ENCODE assay signal across 8 cellular contexts in the genomic region with DNA sequence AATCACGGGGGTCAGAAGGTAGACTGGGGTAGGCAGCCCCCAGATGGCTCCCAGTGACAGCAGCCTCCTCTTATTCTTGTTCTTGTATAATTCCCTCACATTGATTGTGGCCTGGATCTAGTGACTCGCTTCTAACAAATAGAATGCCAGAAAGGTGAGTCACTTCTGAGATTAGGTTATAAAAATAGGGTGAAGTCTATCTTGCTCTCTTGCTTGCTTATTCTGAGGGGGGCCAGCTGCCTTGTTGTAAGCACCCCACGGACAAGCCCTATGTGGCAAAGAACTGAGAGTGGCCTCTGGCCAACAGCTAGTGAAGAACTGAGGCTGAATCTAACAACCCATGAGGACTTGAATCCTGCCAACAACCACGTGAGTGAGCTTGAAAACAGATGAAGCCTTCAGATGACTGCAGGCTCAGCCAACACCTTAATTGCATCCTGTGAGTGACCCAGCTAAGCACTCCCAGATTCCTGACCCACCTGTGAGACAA. TPM values are rescaled to one million over a fixed set of nuclear protein-coding genes. Genes with fewer than 3 reads are reported as not detected.
A peak's percentile ranks its signal among the peaks of the same experiment; 100 is the strongest.
DNase-seq lines count a peak whose midpoint lies in the region; FAIRE-seq and TF ChIP-seq lines count a peak whose summit lies in the region.

No MANE protein-coding gene starts in this region.

- no peaks in the 10 kb centered on the region for H3K4me1 Mint-ChIP-seq in activated CD4-positive, alpha-beta memory T cell treated with anti-CD3 and anti-CD28 coated beads, Interleukin-2, amount 10 ng/mL, durations not matched to agents 7 days and 5 days

- no peaks in the 10 kb centered on the region for H4K20me1 ChIP-seq in fibroblast of lung (ENCODE audit: control insufficient read depth, extremely low read depth, insufficient read depth, low read length)

- CTCF ChIA-PET in activated CD4-positive, alpha-beta memory T cell treated with anti-CD3 and anti-CD28 coated beads, Interleukin-2, amount 10 ng/mL, durations not matched to agents 7 days and 5 days (lab: Charles Lee) = no interaction called here

- no peak overlapping the region for H3K4me3 Mint-ChIP-seq in activated CD4-positive, alpha-beta memory T cell treated with anti-CD3 and anti-CD28 coated beads, Interleukin-2, amount 10 ng/mL, durations not matched to agents 7 days and 5 days

- H3K79me2 ChIP-seq in fibroblast of lung (ENCODE audit: control insufficient read depth, insufficient read depth, low read length) = no peaks in the 10 kb centered on the region

- no peaks in the 10 kb centered on the region for H3K9me3 ChIP-seq in Peyer's patch
- H3K9me3 ChIP-seq in fibroblast of lung (ENCODE audit: control insufficient read depth, insufficient read depth, low read depth, low read length) = no peaks in the 10 kb centered on the region

- H3K4me1 ChIP-seq in Peyer's patch (peaks cover 0 to 5% (median 0%) of the 10 kb centered on the region in 4 donors), fibroblast of lung (ENCODE audit: control insufficient read depth, extremely low read depth, insufficient read depth, low read length) (no peaks in the 10 kb centered on the region)

- TF ChIP-seq CTCF in Peyer's patch (IDR thresholded peaks at IDR 0.05) (no peak), fibroblast of lung (conservative IDR thresholded peaks at IDR 0.05 in 1 of 2, IDR thresholded peaks at IDR 0.05 in 1 of 2; ENCODE audit: low read depth in 1 of 2, low read length in 2 of 2) (no peak)

- H3K27me3 Mint-ChIP-seq in activated CD4-positive, alpha-beta memory T cell treated with anti-CD3 and anti-CD28 coated beads, Interleukin-2, amount 10 ng/mL, durations not matched to agents 7 days and 5 days = peaks cover 12% of the 10 kb centered on the region

- H3K9ac ChIP-seq in fibroblast of lung (ENCODE audit: insufficient read depth, low read length) = no peak overlapping the region

- H3K4me2 ChIP-seq in fibroblast of lung (ENCODE audit: extremely low read depth, insufficient read depth, low read length) = peak overlapping the region; percentile 17

- no peak overlapping the region for H3K27ac Mint-ChIP-seq in activated CD4-positive, alpha-beta memory T cell treated with anti-CD3 and anti-CD28 coated beads, Interleukin-2, amount 10 ng/mL, durations not matched to agents 7 days and 5 days

- H3K36me3 Mint-ChIP-seq in activated CD4-positive, alpha-beta memory T cell treated with anti-CD3 and anti-CD28 coated beads, Interleukin-2, amount 10 ng/mL, durations not matched to agents 7 days and 5 days (ENCODE audit: low read depth) = no peaks in the 10 kb centered on the region

- H2AFZ ChIP-seq in fibroblast of lung (ENCODE audit: low read length) = no peak overlapping the region

- H3K4me3 ChIP-seq in Peyer's patch = peak overlapping the region in 2 of 4 donors; percentile 17 to 20
- H3K4me3 ChIP-seq in fibroblast of lung (replicated peaks in 1 of 4; ENCODE audit: control extremely low read depth in 1 of 4, insufficient read depth in 1 of 4, low read depth in 3 of 4, low read length in 4 of 4) = no peak overlapping the region

- no peaks in the 10 kb centered on the region for H3K36me3 ChIP-seq in Peyer's patch
- H3K36me3 ChIP-seq in fibroblast of lung (ENCODE audit: control insufficient read depth, insufficient read depth, low read length) = no peaks in the 10 kb centered on the region

- POLR2A ChIA-PET in activated CD4-positive, alpha-beta memory T cell treated with anti-CD3 and anti-CD28 coated beads, Interleukin-2, amount 10 ng/mL, durations not matched to agents 7 days and 5 days (lab: Charles Lee) = no interaction called here

- H3K9me3 Mint-ChIP-seq in activated CD4-positive, alpha-beta memory T cell treated with anti-CD3 and anti-CD28 coated beads, Interleukin-2, amount 10 ng/mL, durations not matched to agents 7 days and 5 days = no peaks in the 10 kb centered on the region

- H3K27ac ChIP-seq in Peyer's patch = peak overlapping the region in 3 of 4 donors; percentile 54 to 94 (median 86)
- no peak overlapping the region for H3K27ac ChIP-seq in fibroblast of lung (ENCODE audit: insufficient read depth, low read length)

- in situ Hi-C loops in Caki2 (cut with HindIII; ENCODE audit: low pct_unique_long_range_greater_than_20kb, low sequenced_read_pairs) = no loop called here

- peak in 1 of 2 donors; percentile 73 for TF ChIP-seq POLR2A in Peyer's patch (IDR thresholded peaks at IDR 0.05)
- TF ChIP-seq POLR2A in GM12892 (IDR thresholded peaks at IDR 0.05; ENCODE audit: low read depth, low read length) = no peak

- DNase-seq in Caki2 (ENCODE audit: low read depth) (peak; percentile 97), Peyer's patch (peak in 2 of 3 donors; percentile 81), fibroblast of lung (ENCODE audit: low read depth in 2 of 2) (peak; percentile 69 to 91), non-pigmented ciliary epithelial cell (ENCODE audit: low read depth) (peak; percentile 70), NCI-H2029 (lab: John Stamatoyannopoulos, UW) (no peak), NCI-H345 treated with DMSO at 0.1 percent for 48 hours (lab: John Stamatoyannopoulos, UW; ENCODE audit: unreplicated experiment) (no peak), GM12892 (ENCODE audit: insufficient read length) (no peak)
- DNase-seq in activated CD4-positive, alpha-beta memory T cell treated with anti-CD3 and anti-CD28 coated beads, Interleukin-2, amount 10 ng/mL, durations not matched to agents 7 days and 5 days = no peak

- FAIRE-seq in GM12892 (lab: Jason Lieb, UNC) = no peak

- H3K27me3 ChIP-seq in Peyer's patch (no peaks in the 10 kb centered on the region), fibroblast of lung (ENCODE audit: control insufficient read depth, insufficient read depth, low read length) (no peaks in the 10 kb centered on the region)

RNA-seq across cellular contexts. Expression of gene RMND5A, which starts 15.6 kb away (rescaled TPM):
- total RNA-seq in Caki2 (2014; rRNA removed; shearing (Covaris generic); ENCODE audit: low replicate concordance) = 36.9 and 61.4 TPM in 2 replicates
- total RNA-seq in Peyer's patch = 10 to 100 TPM; 26.4 to 98.6 (median 49.6) TPM
- 17.3 and 29.8 TPM in 2 replicates for total RNA-seq in fibroblast of lung
- polyA plus RNA-seq in fibroblast of lung = 7.3 and 7.5 TPM in 2 replicates
- polyA plus RNA-seq in fibroblast of lung (2012) = 4.7 and 4.9 TPM in 2 replicates
- polyA minus RNA-seq in fibroblast of lung (ENCODE audit: low replicate concordance) = 2.7 and 12.6 TPM in 2 replicates
- total RNA-seq in activated CD4-positive, alpha-beta memory T cell treated with anti-CD3 and anti-CD28 coated beads, Interleukin-2, amount 10 ng/mL, durations not matched to agents 7 days and 5 days = 10 to 100 TPM; 27.5 to 29.6 TPM
- polyA plus RNA-seq in GM12892 (2012; ENCODE audit: missing spikeins) = 15.5 TPM

Comparison
In these comparisons a context has a peak if more than half of its experiments do, and no peak if none do; other contexts are left out.
1. DNase-seq: peak in Caki2 (single experiment), Peyer's patch (2 of 3), fibroblast of lung (2 of 2) and non-pigmented ciliary epithelial cell (single experiment); none in activated CD4-positive, alpha-beta memory T cell treated with anti-CD3 and anti-CD28 coated beads, Interleukin-2, amount 10 ng/mL, durations not matched to agents 7 days and 5 days (single experiment), NCI-H2029 (single experiment), NCI-H345 treated with DMSO at 0.1 percent for 48 hours (single experiment) and GM12892 (single experiment).